In the genomic region with DNA sequence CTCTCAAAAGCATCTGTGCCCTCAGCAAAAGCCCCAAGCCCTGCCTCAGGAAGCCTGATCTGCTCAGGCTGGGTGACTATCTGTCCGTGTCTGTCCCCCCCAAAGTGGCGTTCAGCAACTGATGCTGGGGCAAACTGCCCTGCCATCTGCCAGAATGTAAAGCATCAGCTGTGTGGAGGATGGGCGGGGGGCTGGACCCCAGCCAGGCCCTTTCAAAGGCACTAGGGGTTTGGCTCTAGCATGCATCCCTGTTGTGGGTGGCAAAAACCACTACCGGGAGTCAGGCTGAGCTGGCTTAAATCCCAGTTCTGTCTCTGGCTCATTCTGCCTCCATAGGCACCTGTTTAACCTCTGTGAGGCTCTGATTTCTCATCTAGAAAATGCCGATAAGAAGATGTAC, we compare ENCODE assay signal across 9 cellular contexts. TPM values are rescaled to one million over a fixed set of nuclear protein-coding genes. Genes with fewer than 3 reads are reported as not detected.
DNase-seq lines count a peak whose midpoint lies in the region; ATAC-seq and TF ChIP-seq lines count a peak whose summit lies in the region.
"Had no signal": no experiment of that assay in that cellular context is flagged by ENCODE, and none has a peak within 500 bp of the region (broad histone marks: within the 10 kb centered on the region; RNA-seq: fewer than 3 reads in every experiment).

No MANE protein-coding gene starts in this region.

- TF ChIP-seq CTCF in chondrocyte (IDR thresholded peaks at IDR 0.05): no peak

- no peaks in the 10 kb centered on the region for H3K9me3 Mint-ChIP-seq in activated T-cell treated with anti-CD3 and anti-CD28 coated beads, Interleukin-2, amount 50 U/mL, for 72 hours
- no peaks in the 10 kb centered on the region for H3K9me3 Mint-ChIP-seq in chondrocyte (ENCODE audit: low read depth)

- H3K36me3 Mint-ChIP-seq in activated T-cell treated with anti-CD3 and anti-CD28 coated beads, Interleukin-2, amount 50 U/mL, for 72 hours (ENCODE audit: insufficient read depth in 2 of 2): no peaks in the 10 kb centered on the region
- H3K36me3 Mint-ChIP-seq in chondrocyte (ENCODE audit: low read depth): no peaks in the 10 kb centered on the region

- no peaks in the 10 kb centered on the region for H3K27me3 Mint-ChIP-seq in activated T-cell treated with anti-CD3 and anti-CD28 coated beads, Interleukin-2, amount 50 U/mL, for 72 hours (ENCODE audit: low read depth)
- no peaks in the 10 kb centered on the region for H3K27me3 Mint-ChIP-seq in chondrocyte (ENCODE audit: low read depth)

- no peak overlapping the region for H3K4me3 Mint-ChIP-seq in activated T-cell treated with anti-CD3 and anti-CD28 coated beads, Interleukin-2, amount 50 U/mL, for 72 hours
- no peak overlapping the region for H3K4me3 Mint-ChIP-seq in chondrocyte (ENCODE audit: unreplicated experiment)

- no peak overlapping the region for H3K4me3 ChIP-seq in skeletal muscle cell (ENCODE audit: low read depth, low read length)
- H3K4me3 ChIP-seq: ascending aorta had no signal

- no peaks in the 10 kb centered on the region for H3K4me1 Mint-ChIP-seq in activated T-cell treated with anti-CD3 and anti-CD28 coated beads, Interleukin-2, amount 50 U/mL, for 72 hours (ENCODE audit: low read depth)
- H3K4me1 Mint-ChIP-seq in chondrocyte (ENCODE audit: low read depth): peaks cover 10% of the 10 kb centered on the region

- peak; percentile 10 for DNase-seq in activated T-cell treated with anti-CD3 and anti-CD28 coated beads, Interleukin-2, amount 50 U/mL, for 1 hour
- no peak for DNase-seq in activated T-cell treated with anti-CD3 and anti-CD28 coated beads, Interleukin-2, amount 50 U/mL, for 72 hours
- peak; percentile 83 for DNase-seq in NCI-H446 treated with DMSO at 0.1 percent for 48 hours (lab: John Stamatoyannopoulos, UW)
- DNase-seq in chondrocyte (ENCODE audit: low spot score): peak; percentile 95
- DNase-seq in skeletal muscle cell (ENCODE audit: low read depth): peak; percentile 56
- no peak for DNase-seq in medulla oblongata (ENCODE audit: extremely low spot score)
- DNase-seq in activated CD4-positive, alpha-beta T cell treated with anti-CD3 and anti-CD28 coated beads, Interleukin-2, amount 50 U/mL, for 4 hours: no peak

- no peak overlapping the region for H3K27ac Mint-ChIP-seq in activated T-cell treated with anti-CD3 and anti-CD28 coated beads, Interleukin-2, amount 50 U/mL, for 72 hours
- no peak overlapping the region for H3K27ac Mint-ChIP-seq in chondrocyte (ENCODE audit: unreplicated experiment)

- ATAC-seq in activated T-cell treated with anti-CD3 and anti-CD28 coated beads, Interleukin-2, amount 50 U/mL, for 72 hours (replicated peaks in 1 of 2): no peak
- ATAC-seq in HG03521 (IDR thresholded peaks at IDR 0.05; ENCODE audit: unreplicated experiment): no peak

RNA-seq across cellular contexts. Expression of gene GPRIN2, which starts 35.5 kb away (rescaled TPM):
- not detected for total RNA-seq in activated T-cell treated with anti-CD3 and anti-CD28 coated beads, Interleukin-2, amount 50 U/mL, for 72 hours
- 5.4 to 12.3 TPM (median 5.7 TPM) in 3 replicates for total RNA-seq in chondrocyte

RNA-seq across cellular contexts. Expression of gene NPY4R, which starts 55.2 kb away (rescaled TPM):
- total RNA-seq in activated T-cell treated with anti-CD3 and anti-CD28 coated beads, Interleukin-2, amount 50 U/mL, for 72 hours: not detected
- 0.30 to 0.53 TPM in 2 of 3 replicates, not detected in the other for total RNA-seq in chondrocyte
- total RNA-seq: ascending aorta had no signal

RNA-seq across cellular contexts. Expression of gene SYT15, which starts 58.0 kb away (rescaled TPM):
- 1 to 10 TPM in 1 of 2 donors, not detected in 1; 1.6 TPM for total RNA-seq in activated T-cell treated with anti-CD3 and anti-CD28 coated beads, Interleukin-2, amount 50 U/mL, for 72 hours
- 11.6 to 44.3 TPM (median 14.5 TPM) in 3 replicates for total RNA-seq in chondrocyte

Comparison
In these comparisons a context has a peak if more than half of its experiments do, and no peak if none do; other contexts are left out.
1. DNase-seq: peak in activated T-cell treated with anti-CD3 and anti-CD28 coated beads, Interleukin-2, amount 50 U/mL, for 1 hour (single experiment), NCI-H446 treated with DMSO at 0.1 percent for 48 hours (single experiment), chondrocyte (single experiment) and skeletal muscle cell (single experiment); none in activated T-cell treated with anti-CD3 and anti-CD28 coated beads, Interleukin-2, amount 50 U/mL, for 72 hours (0 of 2), medulla oblongata (single experiment) and activated CD4-positive, alpha-beta T cell treated with anti-CD3 and anti-CD28 coated beads, Interleukin-2, amount 50 U/mL, for 4 hours (0 of 2).